In genomic region chr7:54159088-54159487, GRCh38 we compare ENCODE assay signal across 19 cellular contexts.
DNase-seq lines count a peak whose midpoint lies in the region; ATAC-seq, FAIRE-seq and TF ChIP-seq lines count a peak whose summit lies in the region.
"Had no signal": no experiment of that assay in that cellular context is flagged by ENCODE, and none has a peak within 500 bp of the region (broad histone marks: within the 10 kb centered on the region; RNA-seq: fewer than 3 reads in every experiment).

No MANE protein-coding gene starts in this region.

- TF ChIP-seq RAD21 in HepG2 (CRISPR knock-in tag; IDR thresholded peaks at IDR 0.05) = no peak
- no peak for TF ChIP-seq RAD21 in K562 (CRISPR knock-in tag; conservative IDR thresholded peaks at IDR 0.05 in 1 of 2, IDR thresholded peaks at IDR 0.05 in 1 of 2)

- H3K4me2 ChIP-seq in HepG2 (ENCODE audit: low read depth, low read length) (no peak overlapping the region), K562 (ENCODE audit: insufficient read depth, low read length) (no peak overlapping the region)
- H3K4me2 ChIP-seq: BLaER1 treated with 17β-estradiol and CSF1 and Interleukin-3, amounts not matched to agents 10 nM and 100 nM had no signal

- H3K9me3 ChIP-seq in HepG2 (ENCODE audit: low read length) (peaks cover 95% of the 10 kb centered on the region), right lobe of liver (no peaks in the 10 kb centered on the region), HUES48 (ENCODE audit: control insufficient read depth, insufficient read depth, low read length) (no peaks in the 10 kb centered on the region), K562 (replicated peaks; ENCODE audit: control insufficient read depth, insufficient read depth, low read depth, low read length) (no peaks in the 10 kb centered on the region), iPS-20b (ENCODE audit: insufficient read depth, low read depth, low read length) (no peaks in the 10 kb centered on the region; the same call in none of the 2 replicates)
- H3K9me3 ChIP-seq: BLaER1 treated with 17β-estradiol and CSF1 and Interleukin-3, amounts not matched to agents 10 nM and 100 nM; HAP-1 had no signal

- H4K20me1 ChIP-seq in HepG2 (ENCODE audit: insufficient read depth, low read length) = no peaks in the 10 kb centered on the region
- H4K20me1 ChIP-seq in K562 (replicated peaks; ENCODE audit: control insufficient read depth, insufficient read depth, low read length) = no peaks in the 10 kb centered on the region
- H4K20me1 ChIP-seq: BLaER1 treated with 17β-estradiol and CSF1 and Interleukin-3, amounts not matched to agents 10 nM and 100 nM had no signal

- in situ Hi-C loops in HepG2 (cut with HindIII; ENCODE audit: extremely low pct_ligation_motif_present, low pct_unique_long_range_greater_than_20kb) = no loop called here
- in situ Hi-C loops in K562 (cut with MboI) = no loop called here

- H3K4me1 ChIP-seq in HepG2 (ENCODE audit: insufficient read depth, low read length) (no peaks in the 10 kb centered on the region), right lobe of liver (no peaks in the 10 kb centered on the region), HUES48 (ENCODE audit: control insufficient read depth, insufficient read depth, low read length) (peaks cover 19% of the 10 kb centered on the region), K562 (replicated peaks in 1 of 2; ENCODE audit: control insufficient read depth in 2 of 2, insufficient read depth in 2 of 2, low read length in 2 of 2) (no peaks in the 10 kb centered on the region), iPS-20b (ENCODE audit: insufficient read depth, low read length) (peaks cover 12% of the 10 kb centered on the region; the same call in 1 of the 2 replicates)
- H3K4me1 ChIP-seq: BLaER1 treated with 17β-estradiol and CSF1 and Interleukin-3, amounts not matched to agents 10 nM and 100 nM; HAP-1 had no signal

- H2AFZ ChIP-seq in HepG2 (ENCODE audit: low read length) (no peak overlapping the region), K562 (ENCODE audit: low read depth, low read length) (no peak overlapping the region)

- BruUV-seq in HepG2 (replicated peaks; lab: Mats Ljungman, UMichigan) (no TSS peak), K562 (replicated peaks; lab: Mats Ljungman, UMichigan) (no TSS peak)

- intact Hi-C loops in HepG2 (cut with micrococcal nuclease; ENCODE audit: unreplicated experiment) (no loop called here), right lobe of liver (cut with DNase I) (no loop called here), K562 (cut with micrococcal nuclease) (no loop called here)

- H3K9ac ChIP-seq in HepG2 (ENCODE audit: insufficient read depth, low read depth, low read length) (no peak overlapping the region), HUES48 (ENCODE audit: low read depth, low read length) (no peak overlapping the region), K562 (ENCODE audit: insufficient read depth in 1 of 2, low read depth in 2 of 2, low read length in 2 of 2) (no peak overlapping the region), iPS-20b (ENCODE audit: low read depth, low read length) (no peak overlapping the region)
- H3K9ac ChIP-seq: BLaER1 treated with 17β-estradiol and CSF1 and Interleukin-3, amounts not matched to agents 10 nM and 100 nM had no signal

- TF ChIP-seq EP300 in HepG2 (IDR thresholded peaks at IDR 0.05; ENCODE audit: low read depth in 2 of 2, low read length in 2 of 2) (no peak), HepG2 (CRISPR knock-in tag; IDR thresholded peaks at IDR 0.05; ENCODE audit: borderline replicate concordance) (no peak), K562 (IDR thresholded peaks at IDR 0.05; ENCODE audit: low read length) (no peak)

- no peak for ATAC-seq in HepG2
- ATAC-seq in right lobe of liver = no peak
- ATAC-seq in K562 = no peak

- TF ChIP-seq POLR2A in HepG2 (IDR thresholded peaks at IDR 0.05; ENCODE audit: insufficient read depth in 1 of 2, low read depth in 2 of 2, low read length in 2 of 2) (no peak), right lobe of liver (IDR thresholded peaks at IDR 0.05) (no peak), K562 (conservative IDR thresholded peaks at IDR 0.05) (no peak)

- POLR2A ChIA-PET in HepG2 (lab: Yijun Ruan, JAX) (no interaction called here), K562 (lab: Yijun Ruan, JAX) (no interaction called here)

- no peaks in the 10 kb centered on the region for H3K79me2 ChIP-seq in HepG2 (ENCODE audit: insufficient read depth, low read length)
- H3K79me2 ChIP-seq in K562 (ENCODE audit: control insufficient read depth, insufficient read depth, low read length) = no peaks in the 10 kb centered on the region

- H3K27ac ChIP-seq in HepG2 (ENCODE audit: extremely low read length, insufficient read depth, low read length) (no peak overlapping the region), right lobe of liver (no peak overlapping the region), HUES48 (ENCODE audit: low read depth, low read length) (peak overlapping the region; percentile 27), K562 (ENCODE audit: extremely low read depth, low read depth, low read length) (no peak overlapping the region), iPS-20b (ENCODE audit: low read length) (no peak overlapping the region)
- H3K27ac ChIP-seq: BLaER1 treated with 17β-estradiol and CSF1 and Interleukin-3, amounts not matched to agents 10 nM and 100 nM had no signal

- H3K9me1 ChIP-seq in K562 (ENCODE audit: control insufficient read depth, insufficient read depth, low read length) = no peaks in the 10 kb centered on the region

- H3K27me3 ChIP-seq in HepG2 (ENCODE audit: control insufficient read depth in 1 of 2, insufficient read depth in 2 of 2, low read length in 2 of 2) = no peaks in the 10 kb centered on the region
- H3K27me3 ChIP-seq in right lobe of liver = no peaks in the 10 kb centered on the region
- H3K27me3 ChIP-seq in HUES48 (ENCODE audit: control insufficient read depth, insufficient read depth, low read length) = no peaks in the 10 kb centered on the region
- no peaks in the 10 kb centered on the region for H3K27me3 ChIP-seq in K562 (ENCODE audit: control insufficient read depth in 2 of 2, insufficient read depth in 2 of 2, low read length in 2 of 2)
- H3K27me3 ChIP-seq in iPS-20b (ENCODE audit: insufficient read depth, low read length) = no peaks in the 10 kb centered on the region
- H3K27me3 ChIP-seq: BLaER1 treated with 17β-estradiol and CSF1 and Interleukin-3, amounts not matched to agents 10 nM and 100 nM had no signal

- CTCF ChIA-PET in HepG2 (lab: Yijun Ruan, JAX; ENCODE audit: low intra/inter-chr PET ratio, low total read pairs) (no interaction called here), K562 (lab: Yijun Ruan, JAX; ENCODE audit: low intra/inter-chr PET ratio) (no interaction called here)

- no peaks in the 10 kb centered on the region for H3K36me3 ChIP-seq in HepG2 (replicated peaks in 1 of 2; ENCODE audit: control insufficient read depth in 1 of 2, insufficient read depth in 2 of 2, low read length in 2 of 2)
- no peaks in the 10 kb centered on the region for H3K36me3 ChIP-seq in right lobe of liver
- H3K36me3 ChIP-seq in HUES48 (ENCODE audit: control insufficient read depth, insufficient read depth, low read length) = no peaks in the 10 kb centered on the region
- no peaks in the 10 kb centered on the region for H3K36me3 ChIP-seq in K562 (ENCODE audit: control insufficient read depth, insufficient read depth, low read length)
- H3K36me3 ChIP-seq in iPS-20b (ENCODE audit: insufficient read depth, low read depth, low read length) = no peaks in the 10 kb centered on the region
- H3K36me3 ChIP-seq: BLaER1 treated with 17β-estradiol and CSF1 and Interleukin-3, amounts not matched to agents 10 nM and 100 nM; HAP-1 had no signal

- 0% methylated on average over 2 of the region's 2 CpGs for WGBS in HepG2 (ENCODE audit: low lambda C conversion rate)
- WGBS in right lobe of liver (ENCODE audit: insufficient coverage, low coverage, low lambda C conversion rate, missing lambda C conversion rate) = 31% methylated on average over 2 of the region's 2 CpGs
- WGBS in K562 (ENCODE audit: insufficient coverage, low coverage, missing lambda C conversion rate) = 0% methylated on average over 2 of the region's 2 CpGs

- DNase-seq in HepG2 (ENCODE audit: low spot score) = no peak
- no peak for DNase-seq in right lobe of liver
- DNase-seq in K562 (ENCODE audit: extremely low read depth in 1 of 4, low spot score in 3 of 4) = no peak
- DNase-seq in AG08395 (ENCODE audit: low spot score) = no peak
- no peak for DNase-seq in NCI-H1436 treated with DMSO at 0.1 percent for 48 hours (lab: John Stamatoyannopoulos, UW)
- DNase-seq in activated CD4-positive, alpha-beta T cell treated with anti-CD3 and anti-CD28 coated beads for 4 hours = no peak
- DNase-seq: 8988T; Calu3; CD4-positive, alpha-beta T cell; COR-L47; DMS53; DMS79 treated with DMSO at 0.1 percent for 48 hours; GF-D8; HFFc6 had no signal

- no peak for FAIRE-seq in HepG2 (lab: Jason Lieb, UNC)
- FAIRE-seq in K562 (lab: Jason Lieb, UNC) = no peak
- FAIRE-seq: GM12891 had no signal

- no peak overlapping the region for H3K4me3 ChIP-seq in HepG2 (replicated peaks in 1 of 3; ENCODE audit: insufficient read depth in 1 of 3, low read depth in 2 of 3, low read length in 3 of 3)
- H3K4me3 ChIP-seq in right lobe of liver = no peak overlapping the region
- 0 out of 2 replicates have a peak overlapping the region, but pooled peaks have one; percentile 12 for H3K4me3 ChIP-seq in HUES48 (ENCODE audit: low read depth, low read length)
- H3K4me3 ChIP-seq in K562 = no peak overlapping the region
- H3K4me3 ChIP-seq in iPS-20b (ENCODE audit: low read length) = 0 out of 2 replicates have a peak overlapping the region, but pooled peaks have one; percentile 4
- H3K4me3 ChIP-seq: BLaER1 treated with 17β-estradiol and CSF1 and Interleukin-3, amounts not matched to agents 10 nM and 100 nM; HAP-1 had no signal

- no peak for TF ChIP-seq CTCF in HepG2 (CRISPR knock-in tag; IDR thresholded peaks at IDR 0.05)
- TF ChIP-seq CTCF in right lobe of liver (IDR thresholded peaks at IDR 0.05) = no peak
- TF ChIP-seq CTCF in K562 (IDR thresholded peaks at IDR 0.05 in 2 of 3, conservative IDR thresholded peaks at IDR 0.05 in 1 of 3; ENCODE audit: insufficient read depth in 2 of 3, low read depth in 1 of 3, low read length in 3 of 3) = no peak

TF ChIP-seq in HepG2, 621 proteins besides CTCF, POLR2A, EP300 and RAD21 (continues in another document):
- peak; percentile 91 for TF ChIP-seq MAFF (IDR thresholded peaks at IDR 0.05; ENCODE audit: low read depth, low read length)
- peak; percentile 78 to 94; a peak in 3 of 4 replicates for TF ChIP-seq MAFK (conservative IDR thresholded peaks at IDR 0.05 in 1 of 2, IDR thresholded peaks at IDR 0.05 in 1 of 2; ENCODE audit: low read length in 2 of 2)

TF ChIP-seq in K562, 482 proteins besides CTCF, POLR2A, EP300 and RAD21 (continues in another document):
- no peak for TF ChIP-seq YY1 (IDR thresholded peaks at IDR 0.05; ENCODE audit: borderline replicate concordance in 1 of 3, control insufficient read depth in 1 of 3, extremely low read depth in 1 of 3, insufficient read depth in 3 of 3, insufficient read length in 1 of 3, insufficient replicate concordance in 2 of 3, low read depth in 1 of 3, low read length in 2 of 3)
- peak; percentile 60 for TF ChIP-seq ZNF316 (IDR thresholded peaks at IDR 0.05)

Comparison
In these comparisons a context has a peak if more than half of its experiments do, and no peak if none do; other contexts are left out.
1. H3K4me3 ChIP-seq: peak in HUES48 (single experiment) and iPS-20b (single experiment); none in HepG2 (0 of 3), right lobe of liver (0 of 3) and K562 (single experiment).
2. Of the 241 proteins assayed by ChIP-seq in both HepG2 and K562: peak only in HepG2: none; only in K562: none; in both: MAFF and MAFK; in neither: 239.